Comparison of ENCODE assay signal across 22 cellular contexts in the genomic region with DNA sequence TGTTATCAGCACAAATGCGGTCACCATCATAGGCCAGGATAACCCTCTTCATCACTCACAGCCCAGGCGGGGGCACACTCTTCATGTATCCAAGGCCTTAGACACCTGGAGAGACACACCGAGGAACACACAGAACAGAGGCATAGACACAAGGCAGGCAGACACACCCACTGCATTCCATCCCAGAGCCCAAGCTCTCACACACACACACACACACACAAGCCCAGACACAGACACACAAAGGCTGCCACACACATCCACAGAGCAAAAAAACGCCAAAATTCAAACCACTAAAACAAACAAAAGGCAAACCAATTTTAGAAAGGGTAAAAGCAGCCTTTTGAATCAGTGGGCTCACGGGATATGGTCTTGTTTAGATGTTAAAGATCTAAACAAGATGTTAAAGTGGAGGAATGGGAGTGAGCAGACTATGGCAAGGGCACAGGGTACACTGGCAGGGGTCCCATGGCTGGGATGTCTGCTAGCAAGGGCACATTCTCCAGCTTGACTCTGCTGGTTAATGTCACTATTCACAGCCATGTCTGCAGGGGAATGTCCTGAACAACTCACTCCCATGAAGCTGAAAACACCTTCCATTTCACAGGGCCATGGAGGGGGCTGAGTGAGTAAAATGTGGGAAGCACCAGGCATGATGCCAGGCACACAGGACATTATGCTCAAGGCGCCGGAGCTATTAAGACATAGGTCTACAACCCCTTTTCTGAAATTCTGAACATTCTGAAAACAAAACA. TPM values are rescaled to one million over a fixed set of nuclear protein-coding genes. Genes with fewer than 3 reads are reported as not detected.
DNase-seq lines count a peak whose midpoint lies in the region; ATAC-seq and TF ChIP-seq lines count a peak whose summit lies in the region.
"Had no signal": no experiment of that assay in that cellular context is flagged by ENCODE, and none has a peak within 500 bp of the region (broad histone marks: within the 10 kb centered on the region; RNA-seq: fewer than 3 reads in every experiment).

No MANE protein-coding gene starts in this region.

- H3K27me3 ChIP-seq in SJSA1 (replicated peaks) = no peaks in the 10 kb centered on the region
- H3K27me3 ChIP-seq in mesendoderm (ENCODE audit: insufficient read depth, low read length, poor library complexity) = no peaks in the 10 kb centered on the region
- H3K27me3 ChIP-seq: BE2C, colonic mucosa, tibial nerve had no signal

- H2BK5ac ChIP-seq in mesendoderm (ENCODE audit: low read length) = no peak overlapping the region

- no peak overlapping the region for H2AK5ac ChIP-seq in mesendoderm (ENCODE audit: low read length)

- H2BK15ac ChIP-seq in mesendoderm (replicated peaks; ENCODE audit: low read depth) = no peak overlapping the region

- H4K5ac ChIP-seq in mesendoderm (ENCODE audit: low read length) = no peak overlapping the region

- H3K4ac ChIP-seq in mesendoderm (ENCODE audit: low read depth, low read length) = no peak overlapping the region

- H3K27ac ChIP-seq in SJSA1 = no peak overlapping the region
- H3K27ac ChIP-seq in mesendoderm (ENCODE audit: low read depth, low read length) = no peak overlapping the region
- H3K27ac ChIP-seq: colonic mucosa, prostate gland, tibial nerve had no signal

- H3K23ac ChIP-seq in mesendoderm (ENCODE audit: low read length) = no peak overlapping the region

- H2BK120ac ChIP-seq in mesendoderm (ENCODE audit: low read depth, low read length) = no peak overlapping the region

- H3K4me3 ChIP-seq in SJSA1 (no peak overlapping the region), epithelial cell of esophagus (ENCODE audit: low read length) (no peak overlapping the region), mesendoderm (ENCODE audit: low read length) (no peak overlapping the region)
- H3K4me3 ChIP-seq: colonic mucosa, prostate gland, tibial nerve had no signal

- H3K79me1 ChIP-seq in mesendoderm (ENCODE audit: low read length) = no peaks in the 10 kb centered on the region

- H3K9me3 ChIP-seq in SJSA1 (replicated peaks) = no peaks in the 10 kb centered on the region
- H3K9me3 ChIP-seq: BE2C, colonic mucosa, prostate gland, tibial nerve had no signal

- H3K9ac ChIP-seq in mesendoderm (ENCODE audit: low read length) = no peak overlapping the region

- no peak for TF ChIP-seq CTCF in epithelial cell of esophagus (IDR thresholded peaks at IDR 0.05; ENCODE audit: insufficient read depth, low read depth, low read length, missing control alignments)

- no peak overlapping the region for H4K8ac ChIP-seq in mesendoderm (ENCODE audit: low read depth, low read length)

- H3K56ac ChIP-seq in mesendoderm (ENCODE audit: low read length) = peak overlapping the region; percentile 8

- H3K79me2 ChIP-seq in mesendoderm (ENCODE audit: control insufficient read depth, insufficient read depth, low read length) = no peaks in the 10 kb centered on the region

- no CpG with 5 or more reads among the region's 7 CpGs for WGBS in mesendoderm (ENCODE audit: extremely low coverage, insufficient coverage, low lambda C conversion rate)

- ATAC-seq in HG02610 (IDR thresholded peaks at IDR 0.05; ENCODE audit: unreplicated experiment) = no peak

- DNase-seq in ELR (ENCODE audit: low read depth) (peak; percentile 21), SJSA1 (ENCODE audit: low read depth in 1 of 2, low spot score in 2 of 2) (peak; percentile 51 to 65), epithelial cell of esophagus (ENCODE audit: low read depth) (peak; percentile 65), mesendoderm (peak; percentile 54), posterior vena cava (ENCODE audit: low spot score) (no peak), NCI-H1105 treated with DMSO at 0.1 percent for 48 hours (lab: John Stamatoyannopoulos, UW) (no peak), NCI-H526 (lab: John Stamatoyannopoulos, UW) (no peak)
- DNase-seq: activated CD4-positive, CD25-positive, alpha-beta regulatory T cell; activated CD8-positive, alpha-beta memory T cell treated with anti-CD3 and anti-CD28 coated beads, Interleukin-2, amount 50 U/mL, for 4 hours; BE2C; colonic mucosa; DMS53; KBM-7; NCI-H1436; NCI-H446; stimulated activated CD4-positive, alpha-beta T cell treated with anti-CD3 and anti-CD28 coated beads, Interleukin-2, amount 100 ng/mL, for 24 hours; T-helper 1 cell had no signal

- H3K36me3 ChIP-seq in SJSA1 (no peaks in the 10 kb centered on the region), mesendoderm (ENCODE audit: control insufficient read depth, insufficient read depth, low read length) (no peaks in the 10 kb centered on the region)
- H3K36me3 ChIP-seq: BE2C, colonic mucosa, prostate gland, tibial nerve had no signal

- H3K4me1 ChIP-seq in SJSA1 (replicated peaks) (peaks cover 36% of the 10 kb centered on the region), mesendoderm (ENCODE audit: control insufficient read depth, low read depth, low read length) (peaks cover 14% of the 10 kb centered on the region)
- H3K4me1 ChIP-seq: colonic mucosa, prostate gland had no signal

- H3K18ac ChIP-seq in mesendoderm (ENCODE audit: low read length) = no peak overlapping the region

- H3K4me2 ChIP-seq in mesendoderm (ENCODE audit: low read length) = no peak overlapping the region

- intact Hi-C loops in posterior vena cava (cut with DNase I) = loop anchor here in 1 of 2 donors (10.0 kb wide), 1 partner anchor 90 kb away; no protein-coding TSS in a partner anchor

RNA-seq across cellular contexts. Expression of a gene that starts 14.9 kb away (rescaled TPM):
- not detected in 2 replicates for total RNA-seq in SJSA1 (2014; rRNA removed; shearing (Covaris generic))
- polyA plus RNA-seq in mesendoderm (2013, experiment 1 of 2) = 274 TPM
- 289 TPM for polyA plus RNA-seq in mesendoderm (2013, experiment 2 of 2)
- not detected for total RNA-seq in posterior vena cava
- total RNA-seq: fibroblast of villous mesenchyme, OCI-LY7, prostate gland had no signal

RNA-seq across cellular contexts. Expression of a gene that starts 25.9 kb away (rescaled TPM):
- 103 and 171 TPM in 2 replicates for total RNA-seq in SJSA1 (2014; rRNA removed; shearing (Covaris generic))
- 38.2 TPM for polyA plus RNA-seq in mesendoderm (2013, experiment 1 of 2)
- polyA plus RNA-seq in mesendoderm (2013, experiment 2 of 2) = 37.3 TPM
- 10 to 100 TPM; 35.0 to 36.8 TPM for total RNA-seq in posterior vena cava

Comparison
In these comparisons a context has a peak if more than half of its experiments do, and no peak if none do; other contexts are left out.
1. DNase-seq: peak in ELR (single experiment), SJSA1 (2 of 2), epithelial cell of esophagus (single experiment) and mesendoderm (single experiment); none in posterior vena cava (single experiment), NCI-H1105 treated with DMSO at 0.1 percent for 48 hours (single experiment) and NCI-H526 (0 of 2).